ENCODE assay signal across 15 cellular contexts in genomic region chr10:5818894-5819293, GRCh38. TPM values are rescaled to one million over a fixed set of nuclear protein-coding genes. Genes with fewer than 3 reads are reported as not detected.
DNase-seq lines count a peak whose midpoint lies in the region; ATAC-seq, FAIRE-seq and TF ChIP-seq lines count a peak whose summit lies in the region.
"Had no signal": no experiment of that assay in that cellular context is flagged by ENCODE, and none has a peak within 500 bp of the region (broad histone marks: within the 10 kb centered on the region; RNA-seq: fewer than 3 reads in every experiment).

No MANE protein-coding gene starts in this region.

- DNase-seq in GM06990 (ENCODE audit: extremely low read depth, insufficient read length) (peak; percentile 67), kidney (peak; percentile 57), HuH-7 (ENCODE audit: low spot score) (no peak), 8988T (no peak), dermis blood vessel endothelial cell (no peak), DMS79 treated with DMSO at 0.1 percent for 48 hours (lab: John Stamatoyannopoulos, UW) (no peak)
- DNase-seq: activated CD4-positive, alpha-beta memory T cell treated with anti-CD3 and anti-CD28 coated beads for 36 hours; activated naive CD8-positive, alpha-beta T cell treated with anti-CD3 and anti-CD28 coated beads, Interleukin-2, amount 10 ng/mL, durations not matched to agents 7 days and 5 days; BE2C; GF-D8; stimulated activated CD8-positive, alpha-beta memory T cell treated with anti-CD3 and anti-CD28 coated beads, Interleukin-4, amount 100 ng/mL, for 48 hours; T-helper 1 cell had no signal

- H3K4me3 ChIP-seq in GM06990 (replicated peaks; ENCODE audit: low read depth, low read length) (no peak overlapping the region), kidney (ENCODE audit: low read length in 2 of 2) (no peak overlapping the region)

- H3K4me1 ChIP-seq in kidney (ENCODE audit: control insufficient read depth in 1 of 2, insufficient read depth in 1 of 2, low read depth in 1 of 2, low read length in 2 of 2) = peaks cover 6% of the 10 kb centered on the region in 2 donors
- H3K4me1 ChIP-seq: BE2C had no signal

- ATAC-seq in GM19455 (IDR thresholded peaks at IDR 0.05; ENCODE audit: unreplicated experiment) (peak; percentile 55), HG03342 (IDR thresholded peaks at IDR 0.05; ENCODE audit: unreplicated experiment) (peak; percentile 45)

- no peak for FAIRE-seq in kidney (lab: Jason Lieb, UNC)
- FAIRE-seq: islet of Langerhans had no signal

- no peaks in the 10 kb centered on the region for H3K27me3 ChIP-seq in GM06990 (replicated peaks; ENCODE audit: control insufficient read depth, insufficient read depth, low read length)
- H3K27me3 ChIP-seq: BE2C had no signal

- intact Hi-C loops in kidney (cut with DNase I) = no loop called here

- H3K27ac ChIP-seq in kidney (ENCODE audit: low read depth in 2 of 2, low read length in 2 of 2) = no peak overlapping the region

- H3K9ac ChIP-seq in kidney (ENCODE audit: low read length in 2 of 2) = no peak overlapping the region

- TF ChIP-seq CTCF in GM06990 (IDR thresholded peaks at IDR 0.05; ENCODE audit: insufficient read depth, low read length, poor library complexity, severe bottlenecking) = no peak
- TF ChIP-seq CTCF in kidney (IDR thresholded peaks at IDR 0.05; ENCODE audit: borderline replicate concordance, extremely low read depth, insufficient read depth) = no peak

- H3K36me3 ChIP-seq in GM06990 (ENCODE audit: control insufficient read depth, insufficient read depth, low read length) (no peaks in the 10 kb centered on the region), kidney (ENCODE audit: control insufficient read depth in 1 of 2, insufficient read depth in 2 of 2, low read length in 2 of 2) (no peaks in the 10 kb centered on the region)
- H3K36me3 ChIP-seq: BE2C had no signal

- H3K9me3 ChIP-seq in kidney (ENCODE audit: control insufficient read depth in 1 of 2, low read length in 2 of 2) = no peaks in the 10 kb centered on the region
- H3K9me3 ChIP-seq: BE2C had no signal

RNA-seq across cellular contexts. Expression of gene GDI2, which starts 5.7 kb away (rescaled TPM):
- total RNA-seq in kidney (168 TPM), dermis blood vessel endothelial cell (581 and 665 TPM in 2 replicates)
- polyA plus RNA-seq in kidney (ENCODE audit: insufficient read depth, low read depth, low replicate concordance) = 143 TPM

Comparison
In these comparisons a context has a peak if more than half of its experiments do, and no peak if none do; other contexts are left out.
1. DNase-seq: peak in GM06990 (single experiment) and kidney (single experiment); none in HuH-7 (single experiment), 8988T (single experiment), dermis blood vessel endothelial cell (single experiment) and DMS79 treated with DMSO at 0.1 percent for 48 hours (single experiment).